Comparison of ENCODE assay signal across 8 cellular contexts in the genomic region with DNA sequence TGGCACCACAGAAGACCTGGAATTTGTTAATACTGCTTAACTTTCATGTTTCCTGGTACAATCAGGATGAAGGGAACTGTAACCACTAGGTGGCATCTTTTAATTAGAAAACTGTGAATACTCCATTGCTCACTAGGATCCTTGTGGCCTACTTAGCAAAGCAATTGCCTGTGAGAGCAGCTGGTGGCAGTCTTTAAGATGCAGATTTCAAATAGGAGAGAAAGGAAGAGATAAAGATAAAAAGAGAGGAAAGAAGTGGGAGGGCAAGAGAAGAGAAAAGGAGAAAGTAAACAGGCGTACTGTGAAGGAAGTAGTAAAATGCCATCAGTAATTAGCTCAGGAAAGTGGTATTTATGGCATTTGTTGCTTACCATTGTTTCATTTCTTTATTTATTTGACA.
A peak's percentile ranks its signal among the peaks of the same experiment; 100 is the strongest.
DNase-seq lines count a peak whose midpoint lies in the region; ATAC-seq and TF ChIP-seq lines count a peak whose summit lies in the region.

No MANE protein-coding gene starts in this region.

- H3K9me3 Mint-ChIP-seq in T-cell, result peaks cover 0 to 20% (median 14%) of the 10 kb centered on the region in 3 donors

- no peaks in the 10 kb centered on the region for H3K9me3 ChIP-seq in neural cell (ENCODE audit: low read length)

- CTCF ChIA-PET in T-cell (lab: Charles Lee), result interaction anchor here (0.6 to 1.9 kb wide), 9 partner anchors 11 to 911 kb away, joined by 3 to 10 read pairs (median 3); no protein-coding TSS in a partner anchor

- no peaks in the 10 kb centered on the region for H3K27me3 ChIP-seq in neural cell (ENCODE audit: insufficient read depth, low read depth, low read length)

- H2AFZ ChIP-seq in neural cell (ENCODE audit: low read depth, low read length), result no peak overlapping the region

- no peaks in the 10 kb centered on the region for H3K79me2 ChIP-seq in neural cell (replicated peaks; ENCODE audit: insufficient read depth, low read length)

- DNase-seq in AG09309 (ENCODE audit: low read depth), result peak; percentile 71
- DNase-seq in GM12865 (ENCODE audit: low read depth), result peak; percentile 68
- DNase-seq in NCI-H146 (lab: John Stamatoyannopoulos, UW), result peak; percentile 45
- peak in 4 of 34 experiments; percentile 3 to 23 (median 6) for DNase-seq in T-cell
- DNase-seq in fibroblast of the conjunctiva (ENCODE audit: low read depth), result peak; percentile 81

- H3K27ac ChIP-seq in neural cell (ENCODE audit: low read length), result no peak overlapping the region

- H3K4me3 Mint-ChIP-seq in T-cell, result no peak overlapping the region

- TF ChIP-seq CTCF in AG09309 (IDR thresholded peaks at IDR 0.05; ENCODE audit: control insufficient read depth, insufficient read depth, low read depth, low read length, missing control alignments) (peak; percentile 61), GM12865 (IDR thresholded peaks at IDR 0.05; ENCODE audit: insufficient read depth, low read depth, low read length, missing control alignments) (peak; percentile 55), neural cell (IDR thresholded peaks at IDR 0.05; ENCODE audit: poor library complexity, severe bottlenecking) (peak; percentile 72)

- no peaks in the 10 kb centered on the region for H3K27me3 Mint-ChIP-seq in T-cell

- no peaks in the 10 kb centered on the region for H4K20me1 ChIP-seq in neural cell (ENCODE audit: insufficient read depth)

- no peak overlapping the region for H3K4me2 ChIP-seq in neural cell (ENCODE audit: low read length)

- H3K9me2 ChIP-seq in neural cell (ENCODE audit: insufficient read depth, low read length), result no peaks in the 10 kb centered on the region

- TF ChIP-seq RAD21 in neural cell (conservative IDR thresholded peaks at IDR 0.05), result peak; percentile 63

- no peaks in the 10 kb centered on the region for H3F3A ChIP-seq in neural cell (ENCODE audit: insufficient read depth, low read length, poor library complexity, severe bottlenecking)

- H3K4me1 Mint-ChIP-seq in T-cell, result peaks cover 5 to 7% (median 5%) of the 10 kb centered on the region in 3 donors

- peaks cover 10% of the 10 kb centered on the region for H3K36me3 Mint-ChIP-seq in T-cell

- H3K9ac ChIP-seq in neural cell (ENCODE audit: low read length), result no peak overlapping the region

- POLR2A ChIA-PET in T-cell (lab: Charles Lee), result interaction anchor here in 1 of 2 donors (0.7 kb wide), 1 partner anchor 122 kb away, joined by 3 read pairs; no protein-coding TSS in a partner anchor

- H3K36me3 ChIP-seq in neural cell (ENCODE audit: insufficient read depth, low read length), result no peaks in the 10 kb centered on the region

- TF ChIP-seq POLR2A in GM18505 (IDR thresholded peaks at IDR 0.05; ENCODE audit: borderline replicate concordance, extremely low read depth, insufficient read depth, insufficient read length), result no peak

- ATAC-seq in T-cell (replicated peaks in 1 of 4) (peak; percentile 74 to 87 (median 84)), GM21390 (IDR thresholded peaks at IDR 0.05; ENCODE audit: unreplicated experiment) (no peak), GM18505 (IDR thresholded peaks at IDR 0.05; ENCODE audit: unreplicated experiment) (no peak)

- TF ChIP-seq EP300 in neural cell (conservative IDR thresholded peaks at IDR 0.05; ENCODE audit: poor library complexity, severe bottlenecking), result no peak

- H3K4me3 ChIP-seq in AG09309 (ENCODE audit: control insufficient read depth, low read depth, low read length) (no peak overlapping the region), GM12865 (ENCODE audit: low read depth, low read length) (no peak overlapping the region), neural cell (ENCODE audit: low read length) (no peak overlapping the region)

- H3K27ac Mint-ChIP-seq in T-cell, result peak overlapping the region; percentile 2 to 65

TF ChIP-seq in neural cell, 6 proteins besides CTCF, POLR2A, EP300 and RAD21:
- TF ChIP-seq TAF1 (IDR thresholded peaks at IDR 0.05; ENCODE audit: low read depth), result no peak
- peak; percentile 68 for TF ChIP-seq SMC3 (conservative IDR thresholded peaks at IDR 0.05; ENCODE audit: poor library complexity)

Comparison
In these comparisons a context has a peak if more than half of its experiments do, and no peak if none do; other contexts are left out.
1. ATAC-seq: peak in T-cell (4 of 4); none in GM21390 (single experiment) and GM18505 (single experiment).
2. Peak in every context shown above with its lines, with median percentiles within 50 percentile points of each other: CTCF ChIP-seq.